Comparison of ENCODE assay signal across 20 cellular contexts in the genomic region with DNA sequence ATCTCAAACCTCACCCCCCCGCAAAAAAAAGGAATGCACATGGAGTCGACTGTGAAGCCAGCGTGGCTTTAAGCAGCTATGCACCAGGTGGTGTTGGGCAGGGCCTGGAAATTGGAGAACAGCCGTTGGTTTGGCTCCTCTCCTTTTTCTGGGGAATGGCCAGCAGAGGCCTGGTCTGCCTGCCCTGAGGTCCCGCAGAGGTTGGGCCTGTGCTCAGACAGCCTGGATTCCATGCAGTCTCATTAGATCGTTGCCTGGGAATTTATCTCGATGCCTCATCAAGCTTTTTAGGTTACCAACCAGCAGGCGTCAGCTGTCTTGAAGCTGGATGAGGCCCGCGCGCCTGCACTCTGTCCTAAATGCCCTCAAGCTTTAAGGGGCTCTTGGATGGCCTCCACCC. TPM values are rescaled to one million over a fixed set of nuclear protein-coding genes. Genes with fewer than 3 reads are reported as not detected.
DNase-seq lines count a peak whose midpoint lies in the region; ATAC-seq, FAIRE-seq and TF ChIP-seq lines count a peak whose summit lies in the region.
"Had no signal": no experiment of that assay in that cellular context is flagged by ENCODE, and none has a peak within 500 bp of the region (broad histone marks: within the 10 kb centered on the region; RNA-seq: fewer than 3 reads in every experiment).

No MANE protein-coding gene starts in this region.

- H3K27ac Mint-ChIP-seq in astrocyte (ENCODE audit: unreplicated experiment): no peak overlapping the region
- H3K27ac Mint-ChIP-seq in natural killer cell treated with Interleukin-12 subunit alpha and Interleukin-12 subunit beta and Interleukin-15 and Interleukin-18, amount 100 ng/mL, for 72 hours: no peak overlapping the region
- H3K27ac Mint-ChIP-seq: activated CD4-positive, alpha-beta memory T cell treated with anti-CD3 and anti-CD28 coated beads, Interleukin-2, amount 10 ng/mL, durations not matched to agents 7 days and 5 days; CD4-positive, alpha-beta T cell; IgD-negative memory B cell; immature natural killer cell; memory B cell had no signal

- H3K27me3 ChIP-seq in astrocyte (ENCODE audit: insufficient read depth, low read length): peaks cover 2% of the 10 kb centered on the region
- H3K27me3 ChIP-seq in skeletal muscle tissue (ENCODE audit: control insufficient read depth in 3 of 3, insufficient read depth in 3 of 3, low read length in 3 of 3): no peaks in the 10 kb centered on the region
- H3K27me3 ChIP-seq: tibial artery had no signal

- H3K4me1 ChIP-seq in astrocyte (ENCODE audit: insufficient read depth, low read length) (no peaks in the 10 kb centered on the region), skeletal muscle tissue (ENCODE audit: control insufficient read depth in 3 of 3, insufficient read depth in 3 of 3, low read length in 3 of 3) (peaks cover 6 to 12% (median 8%) of the 10 kb centered on the region in 3 donors), OCI-LY7 (ENCODE audit: insufficient read depth, low read length, poor library complexity, severe bottlenecking) (peaks cover 27% of the 10 kb centered on the region)
- H3K4me1 ChIP-seq: tibial artery had no signal

- no peaks in the 10 kb centered on the region for H3K4me1 Mint-ChIP-seq in astrocyte (ENCODE audit: low read depth, unreplicated experiment)
- no peaks in the 10 kb centered on the region for H3K4me1 Mint-ChIP-seq in natural killer cell treated with Interleukin-12 subunit alpha and Interleukin-12 subunit beta and Interleukin-15 and Interleukin-18, amount 100 ng/mL, for 72 hours (ENCODE audit: low read depth in 2 of 2)
- H3K4me1 Mint-ChIP-seq: immature natural killer cell had no signal

- H3K36me3 ChIP-seq in astrocyte (ENCODE audit: insufficient read depth, low read length): no peaks in the 10 kb centered on the region
- H3K36me3 ChIP-seq in skeletal muscle tissue (ENCODE audit: control insufficient read depth in 3 of 3, insufficient read depth in 3 of 3, low read length in 3 of 3): no peaks in the 10 kb centered on the region
- H3K36me3 ChIP-seq in OCI-LY7 (ENCODE audit: insufficient read depth, low read length): no peaks in the 10 kb centered on the region
- H3K36me3 ChIP-seq: tibial artery had no signal

- TF ChIP-seq CTCF in astrocyte (IDR thresholded peaks at IDR 0.05; ENCODE audit: insufficient read depth, low read depth, low read length): no peak
- no peak for TF ChIP-seq CTCF in OCI-LY7 (conservative IDR thresholded peaks at IDR 0.05; ENCODE audit: low read length)

- CTCF ChIA-PET in OCI-LY7 (lab: Charles Lee; ENCODE audit: unreplicated experiment): no interaction called here

- ATAC-seq in natural killer cell treated with Interleukin-12 subunit alpha and Interleukin-12 subunit beta and Interleukin-15 and Interleukin-18, amount 100 ng/mL, for 72 hours: no peak
- ATAC-seq in HG03354 (IDR thresholded peaks at IDR 0.05; ENCODE audit: poor library complexity, severe bottlenecking, unreplicated experiment): no peak
- ATAC-seq: HCT116 had no signal

- H3K27me3 Mint-ChIP-seq in astrocyte (ENCODE audit: low read depth, unreplicated experiment): peaks cover 9% of the 10 kb centered on the region
- H3K27me3 Mint-ChIP-seq in natural killer cell treated with Interleukin-12 subunit alpha and Interleukin-12 subunit beta and Interleukin-15 and Interleukin-18, amount 100 ng/mL, for 72 hours: no peaks in the 10 kb centered on the region
- H3K27me3 Mint-ChIP-seq: activated CD4-positive, alpha-beta memory T cell treated with anti-CD3 and anti-CD28 coated beads, Interleukin-2, amount 10 ng/mL, durations not matched to agents 7 days and 5 days; CD4-positive, alpha-beta T cell; IgD-negative memory B cell; memory B cell had no signal

- H3K4me3 ChIP-seq in astrocyte (ENCODE audit: insufficient read depth, low read depth, low read length): no peak overlapping the region
- no peak overlapping the region for H3K4me3 ChIP-seq in skeletal muscle tissue (ENCODE audit: low read length in 3 of 3)
- H3K4me3 ChIP-seq in OCI-LY7 (ENCODE audit: low read depth, low read length, poor library complexity, severe bottlenecking): no peak overlapping the region
- H3K4me3 ChIP-seq: tibial artery had no signal

- no peak overlapping the region for H3K4me2 ChIP-seq in astrocyte (ENCODE audit: low read length)
- no peak overlapping the region for H3K4me2 ChIP-seq in OCI-LY7 (ENCODE audit: low read length)

- H3K36me3 Mint-ChIP-seq in astrocyte (ENCODE audit: low read depth, unreplicated experiment): no peaks in the 10 kb centered on the region
- H3K36me3 Mint-ChIP-seq in natural killer cell treated with Interleukin-12 subunit alpha and Interleukin-12 subunit beta and Interleukin-15 and Interleukin-18, amount 100 ng/mL, for 72 hours: no peaks in the 10 kb centered on the region
- H3K36me3 Mint-ChIP-seq: immature natural killer cell, memory B cell had no signal

- H2AFZ ChIP-seq in astrocyte (ENCODE audit: low read depth, low read length) (no peak overlapping the region), OCI-LY7 (ENCODE audit: low read length) (no peak overlapping the region)

- H3K27ac ChIP-seq in astrocyte (ENCODE audit: low read depth, low read length): no peak overlapping the region
- H3K27ac ChIP-seq in skeletal muscle tissue (ENCODE audit: low read depth, low read length): peak overlapping the region; percentile 33
- no peak overlapping the region for H3K27ac ChIP-seq in OCI-LY7 (ENCODE audit: low read depth, low read length, poor library complexity, severe bottlenecking)
- H3K27ac ChIP-seq: tibial artery had no signal

- H3K79me2 ChIP-seq in astrocyte (ENCODE audit: insufficient read depth, low read length) (no peaks in the 10 kb centered on the region), OCI-LY7 (ENCODE audit: insufficient read depth, low read depth, low read length) (no peaks in the 10 kb centered on the region)

- no peak for FAIRE-seq in astrocyte (lab: Jason Lieb, UNC)
- FAIRE-seq: GM12891 had no signal

- DNase-seq in LHCN-M2 (ENCODE audit: low read depth) (peak; percentile 66), astrocyte (ENCODE audit: low read depth) (peak; percentile 60), islet precursor cell (peak; percentile 94), OCI-LY7 (ENCODE audit: low spot score) (no peak)
- DNase-seq in natural killer cell treated with Interleukin-12 subunit alpha and Interleukin-12 subunit beta and Interleukin-15 and Interleukin-18, amount 100 ng/mL, for 72 hours (ENCODE audit: low spot score): no peak
- DNase-seq: activated CD4-positive, alpha-beta memory T cell treated with anti-CD3 and anti-CD28 coated beads, Interleukin-2, amount 10 ng/mL, durations not matched to agents 7 days and 5 days; CD4-positive, alpha-beta T cell; immature natural killer cell; NCI-H1417; NCI-H226; SIG-M5; stimulated activated CD4-positive, alpha-beta T cell treated with anti-CD3 and anti-CD28 coated beads, Interleukin-4, amount 100 ng/mL, for 4 hours; tibial artery had no signal

- no peak overlapping the region for H3K4me3 Mint-ChIP-seq in astrocyte (ENCODE audit: unreplicated experiment)
- no peak overlapping the region for H3K4me3 Mint-ChIP-seq in natural killer cell treated with Interleukin-12 subunit alpha and Interleukin-12 subunit beta and Interleukin-15 and Interleukin-18, amount 100 ng/mL, for 72 hours
- H3K4me3 Mint-ChIP-seq: activated CD4-positive, alpha-beta memory T cell treated with anti-CD3 and anti-CD28 coated beads, Interleukin-2, amount 10 ng/mL, durations not matched to agents 7 days and 5 days; CD4-positive, alpha-beta T cell; IgD-negative memory B cell; immature natural killer cell; memory B cell had no signal

- H3K9me2 ChIP-seq in OCI-LY7 (ENCODE audit: insufficient read depth, low read length): no peaks in the 10 kb centered on the region

- no peaks in the 10 kb centered on the region for H3K9me3 Mint-ChIP-seq in astrocyte (ENCODE audit: unreplicated experiment)
- H3K9me3 Mint-ChIP-seq in natural killer cell treated with Interleukin-12 subunit alpha and Interleukin-12 subunit beta and Interleukin-15 and Interleukin-18, amount 100 ng/mL, for 72 hours: no peaks in the 10 kb centered on the region
- H3K9me3 Mint-ChIP-seq: activated CD4-positive, alpha-beta memory T cell treated with anti-CD3 and anti-CD28 coated beads, Interleukin-2, amount 10 ng/mL, durations not matched to agents 7 days and 5 days; CD4-positive, alpha-beta T cell; IgD-negative memory B cell; immature natural killer cell; memory B cell had no signal

- intact Hi-C loops in OCI-LY7 (cut with micrococcal nuclease; ENCODE audit: unreplicated experiment): no loop called here

- BruUV-seq in OCI-LY7 (replicated peaks; lab: Mats Ljungman, UMichigan): no TSS peak

- no peak overlapping the region for H3K9ac ChIP-seq in astrocyte (ENCODE audit: low read length)
- H3K9ac ChIP-seq in skeletal muscle tissue (ENCODE audit: low read depth in 1 of 3, low read length in 3 of 3): peak overlapping the region in 2 of 3 donors; percentile 20 to 50

- POLR2A ChIA-PET in OCI-LY7 (lab: Charles Lee): interaction anchor here (1.5 to 1.7 kb wide), 2 partner anchors 62 to 120 kb away, joined by 4 to 6 read pairs; no protein-coding TSS in a partner anchor

- H4K20me1 ChIP-seq in astrocyte (ENCODE audit: insufficient read depth, low read length) (no peaks in the 10 kb centered on the region), OCI-LY7 (ENCODE audit: insufficient read depth, low read length) (no peaks in the 10 kb centered on the region)

- H3K9me3 ChIP-seq in astrocyte (ENCODE audit: insufficient read depth, low read depth, low read length): no peaks in the 10 kb centered on the region
- no peaks in the 10 kb centered on the region for H3K9me3 ChIP-seq in skeletal muscle tissue (ENCODE audit: control insufficient read depth in 3 of 3, low read length in 3 of 3)
- no peaks in the 10 kb centered on the region for H3K9me3 ChIP-seq in OCI-LY7 (ENCODE audit: low read length)
- H3K9me3 ChIP-seq: tibial artery had no signal

RNA-seq across cellular contexts. Expression of a gene that starts 9.8 kb away (rescaled TPM):
- total RNA-seq in LHCN-M2 (2014; rRNA removed): 0.11 TPM in 1 of 2 replicates, not detected in the other
- 0.05 TPM for polyA plus RNA-seq in LHCN-M2 (2012)
- total RNA-seq in astrocyte: 0.07 and 0.18 TPM in 2 replicates
- not detected for total RNA-seq in skeletal muscle tissue
- total RNA-seq in natural killer cell treated with Interleukin-12 subunit alpha and Interleukin-12 subunit beta and Interleukin-15 and Interleukin-18, amount 100 ng/mL, for 72 hours: not detected
- total RNA-seq in OCI-LY7 (2014; rRNA removed; shearing (Covaris generic)): 0.25 and 1.6 TPM in 2 replicates
- total RNA-seq in OCI-LY7 (2022): 0.63 and 0.88 TPM in 2 replicates
- total RNA-seq: activated CD4-positive, alpha-beta memory T cell treated with anti-CD3 and anti-CD28 coated beads, Interleukin-2, amount 10 ng/mL, durations not matched to agents 7 days and 5 days; CD4-positive, alpha-beta T cell; chondrocyte had no signal

RNA-seq across cellular contexts. Expression of a gene that starts 57.1 kb away (rescaled TPM):
- total RNA-seq in LHCN-M2 (2014; rRNA removed): 235 and 314 TPM in 2 replicates
- polyA plus RNA-seq in LHCN-M2 (2012): 141 TPM
- 234 and 252 TPM in 2 replicates for total RNA-seq in astrocyte
- 76.2 TPM for total RNA-seq in skeletal muscle tissue
- total RNA-seq in natural killer cell treated with Interleukin-12 subunit alpha and Interleukin-12 subunit beta and Interleukin-15 and Interleukin-18, amount 100 ng/mL, for 72 hours: 100 to 1,000 TPM; 127 to 141 TPM
- 121 and 140 TPM in 2 replicates for total RNA-seq in OCI-LY7 (2014; rRNA removed; shearing (Covaris generic))
- 294 and 342 TPM in 2 replicates for total RNA-seq in OCI-LY7 (2022)

Comparison
In these comparisons a context has a peak if more than half of its experiments do, and no peak if none do; other contexts are left out.
1. DNase-seq: peak in LHCN-M2 (single experiment), astrocyte (single experiment) and islet precursor cell (single experiment); none in natural killer cell treated with Interleukin-12 subunit alpha and Interleukin-12 subunit beta and Interleukin-15 and Interleukin-18, amount 100 ng/mL, for 72 hours (single experiment) and OCI-LY7 (single experiment).